Comparison of ENCODE assay signal across 8 cellular contexts in the genomic region with DNA sequence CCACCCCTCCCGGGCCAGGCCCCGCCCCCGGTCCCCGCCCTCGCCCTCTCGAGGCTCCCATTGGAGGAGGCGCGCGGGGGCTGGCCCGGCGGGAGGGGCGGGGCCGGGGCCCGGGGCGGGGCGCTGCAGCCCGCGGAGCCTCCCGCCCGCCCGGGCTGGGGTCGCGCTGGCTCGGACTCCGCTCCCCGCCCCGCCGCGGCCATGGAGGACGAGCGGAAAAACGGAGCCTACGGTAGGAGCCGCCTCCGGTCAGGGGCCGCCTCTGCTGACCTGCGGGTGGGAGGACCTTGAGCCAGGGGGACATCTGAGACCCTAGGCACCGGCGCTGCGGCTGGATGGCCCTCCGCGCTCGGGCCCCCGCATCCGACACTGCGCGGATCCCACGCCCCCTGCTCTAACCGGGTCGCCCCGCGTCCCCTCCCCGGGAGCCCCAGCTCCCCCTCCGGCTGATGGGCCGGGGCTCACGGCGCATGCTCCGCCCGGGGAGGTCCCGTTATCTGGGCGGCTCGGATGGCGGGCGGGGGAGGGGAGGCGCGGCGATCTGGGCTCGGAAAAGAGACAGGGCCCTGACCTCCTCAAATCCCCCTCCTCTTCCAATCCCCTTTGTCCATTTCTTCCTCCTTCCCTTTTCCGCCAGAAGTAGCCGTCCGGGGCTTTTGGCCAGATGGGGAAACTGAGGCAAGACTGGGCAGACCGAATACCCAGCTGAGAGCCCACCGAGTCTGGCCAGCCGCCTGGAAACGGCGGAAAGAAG. TPM values are rescaled to one million over a fixed set of nuclear protein-coding genes. Genes with fewer than 3 reads are reported as not detected.
DNase-seq lines count a peak whose midpoint lies in the region; ATAC-seq, FAIRE-seq and TF ChIP-seq lines count a peak whose summit lies in the region.

No MANE protein-coding gene starts in this region.

- peaks cover 5% of the 10 kb centered on the region for H3K4me1 ChIP-seq in BE2C

- H3K4me3 ChIP-seq in BE2C (ENCODE audit: low read depth, low read length) (peak overlapping the region; percentile 75), fibroblast of mammary gland (ENCODE audit: control insufficient read depth, low read depth, low read length) (peak overlapping the region; percentile 86)

- peak; percentile 62 to 70 for ATAC-seq in naive thymus-derived CD8-positive, alpha-beta T cell
- peak; percentile 69 to 75 for ATAC-seq in stimulated activated naive B cell treated with anti-CD40 and anti-IgM and Interleukin-4, amounts not matched to agents 10 μg/mL and 1 μg/mL and 100 μg/mL, for 72 hours (replicated peaks)

- DNase-seq in BE2C (peak; percentile 90), GM19238 (ENCODE audit: insufficient read length, low spot score) (peak; percentile 90), HT-29 (ENCODE audit: low spot score) (peak; percentile 46), RCC 7860 (ENCODE audit: low spot score) (peak; percentile 43), fibroblast of mammary gland (ENCODE audit: low read depth) (peak; percentile 45)
- peak; percentile 79 to 82 for DNase-seq in activated T-helper 1 cell treated with anti-CD3 and anti-CD28 coated beads, Interleukin-2, amount 50 U/mL, for 16 hours (ENCODE audit: low read depth in 1 of 2, low spot score in 1 of 2)
- DNase-seq in naive thymus-derived CD8-positive, alpha-beta T cell = peak; percentile 77 to 97 (median 88)
- DNase-seq in stimulated activated naive B cell treated with anti-CD40 and anti-IgM and Interleukin-4, amounts not matched to agents 10 μg/mL and 1 μg/mL and 100 μg/mL, for 72 hours = peak; percentile 75

- H3K9me3 ChIP-seq in BE2C = no peaks in the 10 kb centered on the region

- H3K27ac Mint-ChIP-seq in naive thymus-derived CD8-positive, alpha-beta T cell = peak overlapping the region; percentile 96 to 100 (median 99)
- peak overlapping the region; percentile 99 for H3K27ac Mint-ChIP-seq in stimulated activated naive B cell treated with anti-CD40 and anti-IgM and Interleukin-4, amounts not matched to agents 10 μg/mL and 1 μg/mL and 100 μg/mL, for 72 hours

- TF ChIP-seq CTCF in BE2C (IDR thresholded peaks at IDR 0.05; ENCODE audit: low read depth, low read length) = no peak
- no peak for TF ChIP-seq CTCF in fibroblast of mammary gland (conservative IDR thresholded peaks at IDR 0.05; ENCODE audit: control insufficient read depth, insufficient read depth, low read depth, low read length)

- no peak for FAIRE-seq in RCC 7860 (lab: Jason Lieb, UNC)

- H3K36me3 Mint-ChIP-seq in naive thymus-derived CD8-positive, alpha-beta T cell = peaks cover 0 to 8% (median 0%) of the 10 kb centered on the region in 3 donors
- H3K36me3 Mint-ChIP-seq in stimulated activated naive B cell treated with anti-CD40 and anti-IgM and Interleukin-4, amounts not matched to agents 10 μg/mL and 1 μg/mL and 100 μg/mL, for 72 hours = peaks cover 11 to 16% of the 10 kb centered on the region in 2 donors

- H3K27me3 Mint-ChIP-seq in naive thymus-derived CD8-positive, alpha-beta T cell = no peaks in the 10 kb centered on the region
- no peaks in the 10 kb centered on the region for H3K27me3 Mint-ChIP-seq in stimulated activated naive B cell treated with anti-CD40 and anti-IgM and Interleukin-4, amounts not matched to agents 10 μg/mL and 1 μg/mL and 100 μg/mL, for 72 hours

- peaks cover 24% of the 10 kb centered on the region for H3K27me3 ChIP-seq in BE2C

- H3K4me3 Mint-ChIP-seq in naive thymus-derived CD8-positive, alpha-beta T cell = peak overlapping the region; percentile 91 to 100 (median 98)
- peak overlapping the region; percentile 90 to 94 for H3K4me3 Mint-ChIP-seq in stimulated activated naive B cell treated with anti-CD40 and anti-IgM and Interleukin-4, amounts not matched to agents 10 μg/mL and 1 μg/mL and 100 μg/mL, for 72 hours

- H3K36me3 ChIP-seq in BE2C = no peaks in the 10 kb centered on the region

- POLR2A ChIA-PET in naive thymus-derived CD8-positive, alpha-beta T cell (lab: Charles Lee) = interaction anchor here (0.5 to 5.0 kb wide), 20 partner anchors 10 to 379 kb away, joined by 3 to 106 read pairs (median 8); a partner anchor contains a TSS

- no peaks in the 10 kb centered on the region for H3K9me3 Mint-ChIP-seq in naive thymus-derived CD8-positive, alpha-beta T cell
- no peaks in the 10 kb centered on the region for H3K9me3 Mint-ChIP-seq in stimulated activated naive B cell treated with anti-CD40 and anti-IgM and Interleukin-4, amounts not matched to agents 10 μg/mL and 1 μg/mL and 100 μg/mL, for 72 hours

- peaks cover 15 to 40% (median 29%) of the 10 kb centered on the region in 4 donors for H3K4me1 Mint-ChIP-seq in naive thymus-derived CD8-positive, alpha-beta T cell
- H3K4me1 Mint-ChIP-seq in stimulated activated naive B cell treated with anti-CD40 and anti-IgM and Interleukin-4, amounts not matched to agents 10 μg/mL and 1 μg/mL and 100 μg/mL, for 72 hours = peaks cover 18 to 39% of the 10 kb centered on the region in 2 donors

RNA-seq across cellular contexts. Expression of a gene that starts 15.4 kb away (rescaled TPM):
- polyA plus RNA-seq in BE2C (2012; ENCODE audit: insufficient read depth, insufficient read length, low read depth) = not detected
- 154 and 159 TPM in 2 replicates for total RNA-seq in HT-29 (2014; rRNA removed; shearing (Covaris generic))
- total RNA-seq in naive thymus-derived CD8-positive, alpha-beta T cell = not detected
- polyA plus RNA-seq in naive thymus-derived CD8-positive, alpha-beta T cell = under 1 TPM in 1 of 3 donors, not detected in 2; 0.25 TPM

RNA-seq across cellular contexts. Expression of a gene that starts 22.8 kb away (rescaled TPM):
- polyA plus RNA-seq in BE2C (2012; ENCODE audit: insufficient read depth, insufficient read length, low read depth) = 5.8 TPM
- total RNA-seq in HT-29 (2014; rRNA removed; shearing (Covaris generic)) = 48.5 and 80.6 TPM in 2 replicates
- total RNA-seq in naive thymus-derived CD8-positive, alpha-beta T cell = 100 to 1,000 TPM; 268 to 270 TPM
- polyA plus RNA-seq in naive thymus-derived CD8-positive, alpha-beta T cell = 100 to 1,000 TPM; 201 to 331 (median 218) TPM

RNA-seq across cellular contexts. Expression of a gene that starts 33.7 kb away (rescaled TPM):
- polyA plus RNA-seq in BE2C (2012; ENCODE audit: insufficient read depth, insufficient read length, low read depth) = 15.5 TPM
- 21.1 and 23.0 TPM in 2 replicates for total RNA-seq in HT-29 (2014; rRNA removed; shearing (Covaris generic))
- total RNA-seq in naive thymus-derived CD8-positive, alpha-beta T cell = 10 to 100 TPM; 27.2 to 28.1 TPM
- polyA plus RNA-seq in naive thymus-derived CD8-positive, alpha-beta T cell = 100 to 1,000 TPM in 2 of 3 donors, 10 to 100 TPM in 1; 81.6 to 145 (median 108) TPM

RNA-seq across cellular contexts. Expression of a gene that starts 36.7 kb away (rescaled TPM):
- polyA plus RNA-seq in BE2C (2012; ENCODE audit: insufficient read depth, insufficient read length, low read depth) = 97.7 TPM
- total RNA-seq in HT-29 (2014; rRNA removed; shearing (Covaris generic)) = 38.3 and 68.1 TPM in 2 replicates
- total RNA-seq in naive thymus-derived CD8-positive, alpha-beta T cell = 10 to 100 TPM; 57.8 to 68.4 TPM
- polyA plus RNA-seq in naive thymus-derived CD8-positive, alpha-beta T cell = 10 to 100 TPM; 12.8 to 46.9 (median 20.9) TPM

RNA-seq across cellular contexts. Expression of a gene that starts 51.6 kb away (rescaled TPM):
- 341 TPM for polyA plus RNA-seq in BE2C (2012; ENCODE audit: insufficient read depth, insufficient read length, low read depth)
- 170 and 198 TPM in 2 replicates for total RNA-seq in HT-29 (2014; rRNA removed; shearing (Covaris generic))
- 100 to 1,000 TPM; 385 to 391 TPM for total RNA-seq in naive thymus-derived CD8-positive, alpha-beta T cell
- polyA plus RNA-seq in naive thymus-derived CD8-positive, alpha-beta T cell = 10 to 100 TPM; 79.6 to 99.1 (median 92.8) TPM

Comparison
In these comparisons a context has a peak if more than half of its experiments do, and no peak if none do; other contexts are left out.
1. Peak in every context shown above with its lines: DNase-seq, ATAC-seq and H3K4me3 ChIP-seq.
2. RNA of a gene that starts 15.4 kb away (total RNA-seq): 154 to 159 TPM in HT-29; not detected in naive thymus-derived CD8-positive, alpha-beta T cell; every median in the first group is over 100 times any median in the second.